9 cellular contexts compared by ENCODE assay signal in genomic region chr3:188578579-188579363, GRCh38.
DNase-seq lines count a peak whose midpoint lies in the region; ATAC-seq lines count a peak whose summit lies in the region.
"Had no signal": no experiment of that assay in that cellular context is flagged by ENCODE, and none has a peak within 500 bp of the region (broad histone marks: within the 10 kb centered on the region; RNA-seq: fewer than 3 reads in every experiment).

No MANE protein-coding gene starts in this region.

- no peak overlapping the region for H2BK120ac ChIP-seq in mesendoderm (ENCODE audit: low read depth, low read length)

- ATAC-seq in T-helper 17 cell (no peak), Right ventricle myocardium superior (ENCODE audit: poor library complexity) (peak; percentile 93), HG03432 (IDR thresholded peaks at IDR 0.05; ENCODE audit: unreplicated experiment) (no peak), HG02763 (IDR thresholded peaks at IDR 0.05; ENCODE audit: unreplicated experiment) (no peak)

- intact Hi-C loops in Right ventricle myocardium superior (cut with DNase I): no loop called here

- no peaks in the 10 kb centered on the region for H3K9me3 ChIP-seq in T-helper 17 cell (ENCODE audit: control insufficient read depth, low read length, poor library complexity, severe bottlenecking)
- no peaks in the 10 kb centered on the region for H3K9me3 ChIP-seq in CD8-positive, alpha-beta memory T cell (ENCODE audit: low read length)

- H3K79me1 ChIP-seq in mesendoderm (ENCODE audit: low read length): no peaks in the 10 kb centered on the region

- H3K36me3 Mint-ChIP-seq in T-helper 17 cell (ENCODE audit: low read depth): no peaks in the 10 kb centered on the region
- peaks cover 0 to 8% (median 3%) of the 10 kb centered on the region in 3 donors for H3K36me3 Mint-ChIP-seq in CD8-positive, alpha-beta memory T cell

- H2AK5ac ChIP-seq in mesendoderm (ENCODE audit: low read length): no peak overlapping the region

- H3K27me3 ChIP-seq in CD8-positive, alpha-beta memory T cell (ENCODE audit: insufficient read depth, low read length, poor library complexity, severe bottlenecking): no peaks in the 10 kb centered on the region
- H3K27me3 ChIP-seq in mesendoderm (ENCODE audit: insufficient read depth, low read length, poor library complexity): no peaks in the 10 kb centered on the region

- H3K4me3 ChIP-seq in CD8-positive, alpha-beta memory T cell (ENCODE audit: low read length): no peak overlapping the region
- H3K4me3 ChIP-seq in mesendoderm (ENCODE audit: low read length): no peak overlapping the region

- peaks cover 12% of the 10 kb centered on the region for H3K4me1 Mint-ChIP-seq in T-helper 17 cell
- peaks cover 0 to 4% (median 0%) of the 10 kb centered on the region in 3 donors for H3K4me1 Mint-ChIP-seq in CD8-positive, alpha-beta memory T cell

- no peak overlapping the region for H3K27ac ChIP-seq in CD8-positive, alpha-beta memory T cell (ENCODE audit: low read depth, low read length)
- H3K27ac ChIP-seq in mesendoderm (ENCODE audit: low read depth, low read length): no peak overlapping the region
- H3K27ac ChIP-seq: KMS-11 had no signal

- no peak overlapping the region for H3K18ac ChIP-seq in mesendoderm (ENCODE audit: low read length)

- no peak overlapping the region for H3K4me3 Mint-ChIP-seq in T-helper 17 cell
- H3K4me3 Mint-ChIP-seq in CD8-positive, alpha-beta memory T cell: peak overlapping the region in 1 of 7 donors; percentile 19

- peak overlapping the region; percentile 24 for H3K27ac Mint-ChIP-seq in T-helper 17 cell
- peak overlapping the region in 1 of 8 donors; percentile 43 for H3K27ac Mint-ChIP-seq in CD8-positive, alpha-beta memory T cell

- H3K56ac ChIP-seq in mesendoderm (ENCODE audit: low read length): no peak overlapping the region

- no peaks in the 10 kb centered on the region for H3K36me3 ChIP-seq in CD8-positive, alpha-beta memory T cell (ENCODE audit: insufficient read depth, low read length)
- H3K36me3 ChIP-seq in mesendoderm (ENCODE audit: control insufficient read depth, insufficient read depth, low read length): no peaks in the 10 kb centered on the region

- CTCF ChIA-PET in CD8-positive, alpha-beta memory T cell (lab: Charles Lee): interaction anchor here (1.2 kb wide), 1 partner anchor 13 kb away, joined by 4 read pairs; no protein-coding TSS in a partner anchor

- H2BK15ac ChIP-seq in mesendoderm (replicated peaks; ENCODE audit: low read depth): no peak overlapping the region

- no peak overlapping the region for H4K8ac ChIP-seq in mesendoderm (ENCODE audit: low read depth, low read length)

- no peak overlapping the region for H2BK5ac ChIP-seq in mesendoderm (ENCODE audit: low read length)

- no peak overlapping the region for H4K5ac ChIP-seq in mesendoderm (ENCODE audit: low read length)

- no peaks in the 10 kb centered on the region for H3K27me3 Mint-ChIP-seq in T-helper 17 cell
- H3K27me3 Mint-ChIP-seq in CD8-positive, alpha-beta memory T cell: no peaks in the 10 kb centered on the region

- no peak overlapping the region for H3K23ac ChIP-seq in mesendoderm (ENCODE audit: low read length)

- no peaks in the 10 kb centered on the region for H3K4me1 ChIP-seq in CD8-positive, alpha-beta memory T cell (ENCODE audit: insufficient read depth, low read length)
- H3K4me1 ChIP-seq in mesendoderm (ENCODE audit: control insufficient read depth, low read depth, low read length): peaks cover 5% of the 10 kb centered on the region

- POLR2A ChIA-PET in CD8-positive, alpha-beta memory T cell (lab: Charles Lee): no interaction called here

- WGBS in mesendoderm (ENCODE audit: extremely low coverage, insufficient coverage, low lambda C conversion rate): no CpG with 5 or more reads among the region's 6 CpGs

- peak; percentile 14 for DNase-seq in HK-2 (ENCODE audit: unreplicated experiment)
- DNase-seq in T-helper 17 cell: no peak
- peak; percentile 74 for DNase-seq in Right ventricle myocardium superior
- DNase-seq in stimulated activated CD4-positive, alpha-beta T cell treated with anti-CD3 and anti-CD28 coated beads, Interleukin-4, amount 100 ng/mL, for 24 hours: peak; percentile 6
- DNase-seq in CD8-positive, alpha-beta memory T cell: no peak
- no peak for DNase-seq in mesendoderm

- H3K9me3 Mint-ChIP-seq in CD8-positive, alpha-beta memory T cell: no peaks in the 10 kb centered on the region

- H3K4ac ChIP-seq in mesendoderm (ENCODE audit: low read depth, low read length): no peak overlapping the region

- no peak overlapping the region for H3K4me2 ChIP-seq in mesendoderm (ENCODE audit: low read length)
- H3K4me2 ChIP-seq: KMS-11 had no signal

- no peak overlapping the region for H3K9ac ChIP-seq in mesendoderm (ENCODE audit: low read length)
- H3K9ac ChIP-seq: KMS-11 had no signal

- no peaks in the 10 kb centered on the region for H3K79me2 ChIP-seq in mesendoderm (ENCODE audit: control insufficient read depth, insufficient read depth, low read length)

Comparison
In these comparisons a context has a peak if more than half of its experiments do, and no peak if none do; other contexts are left out.
1. DNase-seq: peak in HK-2 (single experiment), Right ventricle myocardium superior (single experiment) and stimulated activated CD4-positive, alpha-beta T cell treated with anti-CD3 and anti-CD28 coated beads, Interleukin-4, amount 100 ng/mL, for 24 hours (single experiment); none in T-helper 17 cell (0 of 3), CD8-positive, alpha-beta memory T cell (0 of 5) and mesendoderm (single experiment).